In genomic region chr11:85752890-85753581, GRCh38 we compare ENCODE assay signal across 9 cellular contexts. TPM values are rescaled to one million over a fixed set of nuclear protein-coding genes. Genes with fewer than 3 reads are reported as not detected.
DNase-seq lines count a peak whose midpoint lies in the region; ATAC-seq and TF ChIP-seq lines count a peak whose summit lies in the region.
"Had no signal": no experiment of that assay in that cellular context is flagged by ENCODE, and none has a peak within 500 bp of the region (broad histone marks: within the 10 kb centered on the region; RNA-seq: fewer than 3 reads in every experiment).

No MANE protein-coding gene starts in this region.

- no peak for TF ChIP-seq CTCF in endothelial cell (IDR thresholded peaks at IDR 0.05; ENCODE audit: unreplicated experiment)

- H3K36me3 Mint-ChIP-seq in endothelial cell (ENCODE audit: low read depth, unreplicated experiment), result no peaks in the 10 kb centered on the region

- H3K4me3 Mint-ChIP-seq in endothelial cell (ENCODE audit: unreplicated experiment), result no peak overlapping the region

- peaks cover 43% of the 10 kb centered on the region for H3K4me1 Mint-ChIP-seq in endothelial cell (ENCODE audit: unreplicated experiment)

- no peaks in the 10 kb centered on the region for H3K9me3 Mint-ChIP-seq in endothelial cell (ENCODE audit: unreplicated experiment)

- peak; percentile 36 for ATAC-seq in HG02981 (IDR thresholded peaks at IDR 0.05; ENCODE audit: unreplicated experiment)
- no peak for ATAC-seq in GM21717 (IDR thresholded peaks at IDR 0.05; ENCODE audit: unreplicated experiment)

- no peak overlapping the region for H3K27ac Mint-ChIP-seq in endothelial cell (ENCODE audit: unreplicated experiment)

- H3K27me3 Mint-ChIP-seq in endothelial cell (ENCODE audit: unreplicated experiment), result peaks cover 4% of the 10 kb centered on the region

- peak; percentile 78 to 85 for DNase-seq in activated CD4-positive, alpha-beta T cell treated with anti-CD3 and anti-CD28 coated beads, Interleukin-2, amount 50 U/mL, for 48 hours
- peak; percentile 0 to 10 for DNase-seq in dermis microvascular lymphatic vessel endothelial cell (ENCODE audit: low read depth in 2 of 2)
- peak; percentile 70 to 84 (median 77) for DNase-seq in stimulated activated CD4-positive, alpha-beta T cell treated with anti-CD3 and anti-CD28 coated beads, TNF-alpha, amount 100 ng/mL, for 48 hours (ENCODE audit: low read depth in 3 of 3)
- DNase-seq in putamen (ENCODE audit: low spot score), result no peak
- no peak for DNase-seq in NCI-H2107 (lab: John Stamatoyannopoulos, UW)
- no peak for DNase-seq in endothelial cell (ENCODE audit: low spot score)
- DNase-seq: NCI-H1930 had no signal

RNA-seq across cellular contexts. Expression of gene SYTL2, which starts 57.9 kb away (rescaled TPM):
- total RNA-seq in dermis microvascular lymphatic vessel endothelial cell (under 0.01 and 0.25 TPM in 2 replicates), endothelial cell (ENCODE audit: unreplicated experiment) (4.0 TPM)

Comparison
In these comparisons a context has a peak if more than half of its experiments do, and no peak if none do; other contexts are left out.
1. DNase-seq: peak in activated CD4-positive, alpha-beta T cell treated with anti-CD3 and anti-CD28 coated beads, Interleukin-2, amount 50 U/mL, for 48 hours (2 of 2), dermis microvascular lymphatic vessel endothelial cell (2 of 2) and stimulated activated CD4-positive, alpha-beta T cell treated with anti-CD3 and anti-CD28 coated beads, TNF-alpha, amount 100 ng/mL, for 48 hours (3 of 3); none in putamen (single experiment), NCI-H2107 (single experiment) and endothelial cell (single experiment).